8 cellular contexts compared by ENCODE assay signal in genomic region chr16:24516900-24517669, GRCh38. TPM values are rescaled to one million over a fixed set of nuclear protein-coding genes. Genes with fewer than 3 reads are reported as not detected.
DNase-seq lines count a peak whose midpoint lies in the region; ATAC-seq, FAIRE-seq and TF ChIP-seq lines count a peak whose summit lies in the region.

No MANE protein-coding gene starts in this region.

- CTCF ChIA-PET in CD8-positive, alpha-beta T cell (lab: Charles Lee): interaction anchor here (0.6 to 3.4 kb wide), 18 partner anchors 9 to 708 kb away, joined by 3 to 25 read pairs (median 4); no protein-coding TSS in a partner anchor

- POLR2A ChIA-PET in CD8-positive, alpha-beta T cell (lab: Charles Lee): interaction anchor here (1.0 kb wide), 1 partner anchor 22 kb away, joined by 3 read pairs; the partner anchor contains the start of gene RBBP6

- no peaks in the 10 kb centered on the region for H3K4me1 ChIP-seq in CD8-positive, alpha-beta T cell (ENCODE audit: insufficient read depth, low read length)
- no peaks in the 10 kb centered on the region for H3K4me1 ChIP-seq in OCI-LY1 (ENCODE audit: insufficient read depth, low read length, severe bottlenecking)

- no peaks in the 10 kb centered on the region for H3K36me3 Mint-ChIP-seq in CD8-positive, alpha-beta T cell

- FAIRE-seq in endometrium (lab: Jason Lieb, UNC): peak; percentile 53

- no peaks in the 10 kb centered on the region for H4K20me1 ChIP-seq in OCI-LY1 (ENCODE audit: insufficient read depth, low read length)

- H3K36me3 ChIP-seq in CD8-positive, alpha-beta T cell (ENCODE audit: insufficient read depth, low read length): no peaks in the 10 kb centered on the region
- no peaks in the 10 kb centered on the region for H3K36me3 ChIP-seq in OCI-LY1 (ENCODE audit: insufficient read depth, low read length)

- peak; percentile 93 for TF ChIP-seq CTCF in CD8-positive, alpha-beta T cell (IDR thresholded peaks at IDR 0.05)
- TF ChIP-seq CTCF in OCI-LY1 (IDR thresholded peaks at IDR 0.05; ENCODE audit: low read length): peak; percentile 90

- H3K27ac ChIP-seq in CD8-positive, alpha-beta T cell (ENCODE audit: low read depth, low read length): no peak overlapping the region
- no peak overlapping the region for H3K27ac ChIP-seq in OCI-LY1 (ENCODE audit: low read depth, low read length, poor library complexity, severe bottlenecking)

- no peaks in the 10 kb centered on the region for H3K9me2 ChIP-seq in OCI-LY1 (ENCODE audit: low read depth, low read length)

- H3K27ac Mint-ChIP-seq in CD8-positive, alpha-beta T cell: no peak overlapping the region

- DNase-seq in CD8-positive, alpha-beta T cell: peak; percentile 42 to 79 (median 67)
- DNase-seq in HUDEP-2 (lab: John Stamatoyannopoulos, UW; ENCODE audit: unreplicated experiment in 76 of 76) (peak in 61 of 76 experiments; percentile 3 to 79 (median 50)), middle frontal gyrus (ENCODE audit: extremely low spot score, low spot score) (peak; percentile 56)
- peak; percentile 57 for DNase-seq in activated CD8-positive, alpha-beta memory T cell treated with anti-CD3 and anti-CD28 coated beads, Interleukin-2, amount 50 U/mL, for 24 hours (ENCODE audit: extremely low read depth)
- DNase-seq in stimulated activated CD8-positive, alpha-beta memory T cell treated with anti-CD3 and anti-CD28 coated beads, Interleukin-4, amount 100 ng/mL, for 1 hour (ENCODE audit: low read depth in 2 of 2, low spot score in 1 of 2): peak; percentile 37 to 56

- peaks cover 4% of the 10 kb centered on the region for H3K4me1 Mint-ChIP-seq in CD8-positive, alpha-beta T cell (ENCODE audit: low read depth)

- H3K9me3 Mint-ChIP-seq in CD8-positive, alpha-beta T cell: no peaks in the 10 kb centered on the region

- H3K4me2 ChIP-seq in OCI-LY1 (ENCODE audit: low read length): peak overlapping the region; percentile 31; the same call in 1 of the 2 replicates

- no peaks in the 10 kb centered on the region for H3K27me3 ChIP-seq in CD8-positive, alpha-beta T cell (ENCODE audit: insufficient read depth, low read length)
- no peaks in the 10 kb centered on the region for H3K27me3 ChIP-seq in OCI-LY1 (ENCODE audit: insufficient read depth, low read length)

- H3K4me3 ChIP-seq in CD8-positive, alpha-beta T cell (ENCODE audit: low read depth, low read length): no peak overlapping the region
- no peak overlapping the region for H3K4me3 ChIP-seq in OCI-LY1 (ENCODE audit: low read depth, low read length, poor library complexity, severe bottlenecking)

- no peak overlapping the region for H2AFZ ChIP-seq in OCI-LY1 (ENCODE audit: low read length)

- intact Hi-C loops in CD8-positive, alpha-beta T cell (cut with DNase I, micrococcal nuclease): loop anchor here (1.0 to 5.0 kb wide), 3 partner anchors 22 to 475 kb away; partner anchors contain the start of gene RBBP6 (in 1 of the 2)

- peak; percentile 81 for ATAC-seq in CD8-positive, alpha-beta T cell
- ATAC-seq in GM19467 (IDR thresholded peaks at IDR 0.05; ENCODE audit: unreplicated experiment): no peak

- H3K27me3 Mint-ChIP-seq in CD8-positive, alpha-beta T cell (ENCODE audit: low read depth): peaks cover 6% of the 10 kb centered on the region

- no peaks in the 10 kb centered on the region for H3K9me3 ChIP-seq in CD8-positive, alpha-beta T cell (ENCODE audit: low read length)
- H3K9me3 ChIP-seq in OCI-LY1 (ENCODE audit: low read length): no peaks in the 10 kb centered on the region

- no peaks in the 10 kb centered on the region for H3F3A ChIP-seq in OCI-LY1 (ENCODE audit: insufficient read depth, low read length)

- no peak overlapping the region for H3K9ac ChIP-seq in OCI-LY1 (ENCODE audit: low read length)

- H3K4me3 Mint-ChIP-seq in CD8-positive, alpha-beta T cell: no peak overlapping the region

- no peaks in the 10 kb centered on the region for H3K79me2 ChIP-seq in OCI-LY1 (ENCODE audit: insufficient read depth, low read length)

RNA-seq across cellular contexts. Expression of gene RBBP6, which starts 22.3 kb away (rescaled TPM):
- total RNA-seq in CD8-positive, alpha-beta T cell: 100 to 1,000 TPM; 172 to 177 TPM
